In genomic region chr2:121755237-121756111, GRCh38 we compare ENCODE assay signal across 8 cellular contexts. TPM values are rescaled to one million over a fixed set of nuclear protein-coding genes. Genes with fewer than 3 reads are reported as not detected.
A peak's percentile ranks its signal among the peaks of the same experiment; 100 is the strongest.
DNase-seq lines count a peak whose midpoint lies in the region; ATAC-seq, FAIRE-seq and TF ChIP-seq lines count a peak whose summit lies in the region.

TSN (plus strand) TSS chr2:121755651; CDS start chr2:121755780, 129 bp downstream.

- no peak for TF ChIP-seq EP300 in ovary (IDR thresholded peaks at IDR 0.05)

- TF ChIP-seq POLR2A in GM12891 (IDR thresholded peaks at IDR 0.05; ENCODE audit: low read depth, low read length) (peak; percentile 85), ovary (IDR thresholded peaks at IDR 0.05) (peak; percentile 34)

- 0 to 1% (median 0%) methylated on average over 65 to 67 of the region's 67 CpGs for WGBS in ovary, 3 donors
- WGBS in thymus: under 1% methylated on average over 67 of the region's 67 CpGs

- intact Hi-C loops in Right ventricle myocardium inferior (cut with DNase I) (loop anchor here (1.0 kb wide), 1 partner anchor 19 kb away; the partner anchor contains the start of gene NIFK), ovary (cut with DNase I) (loop anchor here in 1 of 4 donors (10.0 kb wide), 1 partner anchor 231 kb away; no protein-coding TSS in a partner anchor)

- peak within 1 kb of the TSS in 1 of 2 donors; percentile 25 for H3K27ac ChIP-seq in ovary
- H3K27ac ChIP-seq in thymus (ENCODE audit: low read depth): peak within 1 kb of the TSS; percentile 38

- peak in 2 of 3 donors; percentile 24 to 40 for TF ChIP-seq CTCF in ovary (IDR thresholded peaks at IDR 0.05)

- ATAC-seq in HG02798 (IDR thresholded peaks at IDR 0.05; ENCODE audit: poor library complexity, unreplicated experiment) (peak; percentile 100), Right ventricle myocardium inferior (peak; percentile 100)

- H3K4me3 ChIP-seq in ovary (peak within 1 kb of the TSS; percentile 99), thymus (ENCODE audit: low read length) (peak within 1 kb of the TSS; percentile 87)

- FAIRE-seq in GM12891 (lab: Jason Lieb, UNC): peak; percentile 99

- DNase-seq in GM12891 (ENCODE audit: insufficient read length, low spot score): peak; percentile 84
- DNase-seq in NCI-H1417 treated with DMSO at 0.1 percent for 48 hours (lab: John Stamatoyannopoulos, UW): peak; percentile 75
- DNase-seq in SW 1271 (lab: John Stamatoyannopoulos, UW): peak; percentile 89 to 94
- peak; percentile 96 for DNase-seq in activated naive CD8-positive, alpha-beta T cell treated with anti-CD3 and anti-CD28 coated beads, Interleukin-2, amount 50 U/mL, for 16 hours (ENCODE audit: low read depth, low spot score)
- DNase-seq in Right ventricle myocardium inferior (ENCODE audit: missing footprints): peak; percentile 99
- DNase-seq in ovary: peak; percentile 96 to 98 (median 98)

- H3K9me3 ChIP-seq in ovary (no peaks in the 10 kb centered on the region), thymus (ENCODE audit: control insufficient read depth) (no peaks in the 10 kb centered on the region)

- H3K27me3 ChIP-seq in ovary (no peaks in the 10 kb centered on the region), thymus (ENCODE audit: control insufficient read depth, insufficient read depth) (no peaks in the 10 kb centered on the region)

- H3K36me3 ChIP-seq in ovary: no peaks in the 10 kb centered on the region
- peaks cover 9% of the 10 kb centered on the region for H3K36me3 ChIP-seq in thymus (ENCODE audit: control insufficient read depth, insufficient read depth)

- H3K4me1 ChIP-seq in ovary (ENCODE audit: insufficient read depth): peaks cover 3% of the 10 kb centered on the region
- peaks cover 6% of the 10 kb centered on the region for H3K4me1 ChIP-seq in thymus (ENCODE audit: control insufficient read depth, insufficient read depth, low read length)

TF ChIP-seq in GM12891, 5 proteins besides CTCF, POLR2A, EP300 and RAD21:
- TF ChIP-seq PAX5 (IDR thresholded peaks at IDR 0.05; ENCODE audit: insufficient read depth, low read length, severe bottlenecking): peak; percentile 61
- TF ChIP-seq SPI1 (IDR thresholded peaks at IDR 0.05; ENCODE audit: low read depth, low read length): peak; percentile 24; the same call in 1 of the 2 replicates
- peak; percentile 85 for TF ChIP-seq POLR2AphosphoS5 (IDR thresholded peaks at IDR 0.05; ENCODE audit: low read depth, low read length)
- TF ChIP-seq POU2F2 (IDR thresholded peaks at IDR 0.05; ENCODE audit: low read depth, low read length): no peak; the same call in 1 of the 2 replicates
- TF ChIP-seq TAF1 (IDR thresholded peaks at IDR 0.05; ENCODE audit: low read depth, low read length): peak; percentile 70

RNA-seq across cellular contexts. Expression of gene TSN, which starts in this region (rescaled TPM):
- polyA plus RNA-seq in GM12891 (2012; ENCODE audit: low read depth, missing spikeins): 27.5 TPM
- total RNA-seq in Right ventricle myocardium inferior: 32.1 TPM
- 10 to 100 TPM; 28.5 to 64.1 (median 53.7) TPM for total RNA-seq in ovary
- 10 to 100 TPM; 31.0 to 44.7 TPM for polyA plus RNA-seq in ovary
- polyA plus RNA-seq in thymus: 48.5 TPM
